In genomic region chr11:102158151-102158734, GRCh38 we compare ENCODE assay signal across 19 cellular contexts. TPM values are rescaled to one million over a fixed set of nuclear protein-coding genes. Genes with fewer than 3 reads are reported as not detected.
DNase-seq lines count a peak whose midpoint lies in the region; FAIRE-seq and TF ChIP-seq lines count a peak whose summit lies in the region.
"Had no signal": no experiment of that assay in that cellular context is flagged by ENCODE, and none has a peak within 500 bp of the region (broad histone marks: within the 10 kb centered on the region; RNA-seq: fewer than 3 reads in every experiment).

No MANE protein-coding gene starts in this region.

- peak overlapping the region; percentile 43 for H3K27ac ChIP-seq in VCaP
- H3K27ac ChIP-seq in keratinocyte (ENCODE audit: control insufficient read depth, insufficient read depth, low read length) = peak overlapping the region; percentile 75
- peak overlapping the region in 3 of 4 donors; percentile 13 to 70 (median 70) for H3K27ac ChIP-seq in tibial nerve
- no peak overlapping the region for H3K27ac ChIP-seq in ovary
- H3K27ac ChIP-seq: BLaER1, RWPE1 had no signal

- H3K27me3 ChIP-seq in keratinocyte (ENCODE audit: control insufficient read depth, extremely low read depth, insufficient read depth, low read length) (no peaks in the 10 kb centered on the region), tibial nerve (no peaks in the 10 kb centered on the region), ovary (no peaks in the 10 kb centered on the region)
- H3K27me3 ChIP-seq: BLaER1, heart left ventricle had no signal

- 43 to 44% methylated on average over 2 of the region's 2 CpGs for WGBS in tibial nerve, 2 donors
- 17 to 42% (median 19%) methylated on average over 2 of the region's 2 CpGs for WGBS in ovary, 3 donors

- TF ChIP-seq CTCF in VCaP (conservative IDR thresholded peaks at IDR 0.05) (no peak), keratinocyte (optimal IDR thresholded peaks at IDR 0.05 in 1 of 3, IDR thresholded peaks at IDR 0.05 in 1 of 3, conservative IDR thresholded peaks at IDR 0.05 in 1 of 3; ENCODE audit: extremely low read depth in 1 of 3, insufficient read depth in 2 of 3, low read length in 3 of 3) (no peak), tibial nerve (IDR thresholded peaks at IDR 0.05) (no peak), GM13976 (IDR thresholded peaks at IDR 0.05; ENCODE audit: borderline replicate concordance, control extremely low read depth, extremely low read depth, insufficient read depth, missing control alignments) (no peak), ovary (IDR thresholded peaks at IDR 0.05) (no peak)

- in situ Hi-C loops in GM13976 (cut with MboI; ENCODE audit: low sequenced_read_pairs, unreplicated experiment) = no loop called here

- H3K79me2 ChIP-seq in keratinocyte (ENCODE audit: control insufficient read depth, insufficient read depth, low read length) = peaks cover 95% of the 10 kb centered on the region

- H3K9me3 ChIP-seq in keratinocyte (ENCODE audit: control insufficient read depth, low read depth, low read length) (no peaks in the 10 kb centered on the region), tibial nerve (no peaks in the 10 kb centered on the region), ovary (no peaks in the 10 kb centered on the region)
- H3K9me3 ChIP-seq: BLaER1, HAP-1, heart left ventricle had no signal

- peak overlapping the region; percentile 59 for H3K4me2 ChIP-seq in keratinocyte (ENCODE audit: control insufficient read depth, extremely low read depth, insufficient read depth, low read depth, low read length)
- H3K4me2 ChIP-seq: BLaER1 had no signal

- H3K4me3 ChIP-seq in keratinocyte (ENCODE audit: control insufficient read depth in 2 of 3, extremely low read depth in 1 of 3, insufficient read depth in 2 of 3, low read depth in 1 of 3, low read length in 3 of 3) (peak overlapping the region in 1 of 3 experiments; percentile 16), tibial nerve (no peak overlapping the region), ovary (no peak overlapping the region)
- H3K4me3 ChIP-seq: BLaER1, HAP-1, heart left ventricle had no signal

- no peaks in the 10 kb centered on the region for H3K9me1 ChIP-seq in keratinocyte (ENCODE audit: control insufficient read depth, extremely low read depth, insufficient read depth, low read length)

- DNase-seq in HTR-8/SVneo (ENCODE audit: insufficient read length, low spot score) (no peak), keratinocyte (ENCODE audit: low read depth, low spot score) (no peak), tibial nerve (ENCODE audit: low spot score in 2 of 2) (no peak), GM13976 (ENCODE audit: low spot score) (no peak), ovary (no peak), hypothalamus (lab: John Stamatoyannopoulos, UW) (no peak)
- DNase-seq: activated CD4-positive, alpha-beta memory T cell treated with anti-CD3 and anti-CD28 coated beads for 36 hours; activated T-cell treated with anti-CD3 and anti-CD28 coated beads, Interleukin-2, amount 50 U/mL, for 4 hours; heart left ventricle; Karpas-422; kidney; NCI-H1417; NCI-H774; stimulated activated CD4-positive, alpha-beta T cell treated with anti-CD3 and anti-CD28 coated beads, Interleukin-2, amount 100 ng/mL, for 48 hours; T-helper 1 cell had no signal

- dilution Hi-C loops in keratinocyte (cut with MboI; ENCODE audit: extremely low pct_ligation_motif_present, low sequenced_read_pairs) = no loop called here

- H3K4me1 ChIP-seq in keratinocyte (ENCODE audit: control insufficient read depth, extremely low read depth, insufficient read depth, low read length) (peaks cover 30% of the 10 kb centered on the region), tibial nerve (peaks cover 0 to 80% (median 5%) of the 10 kb centered on the region in 4 donors), ovary (ENCODE audit: insufficient read depth) (peaks cover 11% of the 10 kb centered on the region)

- peak; percentile 59 for FAIRE-seq in HTR-8/SVneo (lab: Jason Lieb, UNC)
- FAIRE-seq in keratinocyte (lab: Jason Lieb, UNC) = peak; percentile 59
- FAIRE-seq: kidney had no signal

- H3K36me3 ChIP-seq in keratinocyte (ENCODE audit: control insufficient read depth in 2 of 2, extremely low read depth in 1 of 2, insufficient read depth in 2 of 2, low read length in 2 of 2) (peaks cover 2 to 5% of the 10 kb centered on the region in 2 experiments), tibial nerve (peaks cover 0 to 9% (median 0%) of the 10 kb centered on the region in 3 donors), ovary (no peaks in the 10 kb centered on the region)
- H3K36me3 ChIP-seq: HAP-1 had no signal

- peak overlapping the region; percentile 24 for H3K9ac ChIP-seq in keratinocyte (ENCODE audit: control insufficient read depth, extremely low read depth, insufficient read depth, low read length)
- H3K9ac ChIP-seq: BLaER1 had no signal

- H2AFZ ChIP-seq in keratinocyte (ENCODE audit: control insufficient read depth, low read length) = no peak overlapping the region

- TF ChIP-seq EP300 in tibial nerve (IDR thresholded peaks at IDR 0.05) (no peak), ovary (IDR thresholded peaks at IDR 0.05) (no peak)

- no peaks in the 10 kb centered on the region for H4K20me1 ChIP-seq in keratinocyte (ENCODE audit: control insufficient read depth, extremely low read depth, insufficient read depth, low read length)
- H4K20me1 ChIP-seq: BLaER1 had no signal

- intact Hi-C loops in ovary (cut with DNase I) = no loop called here

- TF ChIP-seq POLR2A in tibial nerve (IDR thresholded peaks at IDR 0.05) (no peak), ovary (IDR thresholded peaks at IDR 0.05) (no peak)

RNA-seq across cellular contexts. Expression of gene YAP1, which starts 48.0 kb away (rescaled TPM):
- 89.8 to 125 TPM (median 105 TPM) in 3 replicates for polyA plus RNA-seq in keratinocyte
- polyA plus RNA-seq in keratinocyte (2011; ENCODE audit: low read depth) = 73.1 TPM
- polyA plus RNA-seq in keratinocyte (2011; cell fraction: cytosol; rRNA removed) = 95.6 and 114 TPM in 2 replicates
- polyA plus RNA-seq in keratinocyte (2011; cell fraction: nucleus; rRNA removed) = 132 and 152 TPM in 2 replicates
- 66.6 and 104 TPM in 2 replicates for polyA plus RNA-seq in keratinocyte (2012; ENCODE audit: low replicate concordance)
- polyA minus RNA-seq in keratinocyte = 237 to 310 TPM (median 294 TPM) in 3 replicates
- polyA minus RNA-seq in keratinocyte (2011; cell fraction: cytosol; rRNA and poly(A)+ RNA removed) = 154 TPM
- 166 and 273 TPM in 2 replicates for polyA minus RNA-seq in keratinocyte (2011; cell fraction: nucleus; rRNA and poly(A)+ RNA removed)
- 100 to 1,000 TPM; 130 to 203 (median 200) TPM for total RNA-seq in tibial nerve
- 100 to 1,000 TPM; 104 to 184 (median 147) TPM for total RNA-seq in ovary
- polyA plus RNA-seq in ovary = 100 to 1,000 TPM in 1 of 2 donors, 10 to 100 TPM in 1; 70.3 to 152 TPM

Comparison
In these comparisons a context has a peak if more than half of its experiments do, and no peak if none do; other contexts are left out.
1. H3K27ac ChIP-seq: peak in VCaP (single experiment), keratinocyte (single experiment) and tibial nerve (3 of 4); none in ovary (0 of 2).